Comparison of ENCODE assay signal across 33 cellular contexts in genomic region chr11:58549644-58550043, GRCh38. TPM values are rescaled to one million over a fixed set of nuclear protein-coding genes. Genes with fewer than 3 reads are reported as not detected.
"Had no signal": no experiment of that assay in that cellular context is flagged by ENCODE, and none has a peak within 500 bp of the region (broad histone marks: within the 10 kb centered on the region; RNA-seq: fewer than 3 reads in every experiment).

No MANE protein-coding gene starts in this region.

- ATAC-seq: activated CD8-positive, alpha-beta T cell treated with anti-CD3 and anti-CD28 coated beads, Interleukin-2, amount 10 ng/mL, durations not matched to agents 7 days and 5 days; activated naive CD8-positive, alpha-beta T cell treated with anti-CD3 and anti-CD28 coated beads, Interleukin-2, amount 50 U/mL, for 24 hours; activated T-cell treated with anti-CD3 and anti-CD28 coated beads, Interleukin-2, amount 50 U/mL, for 4 hours; Panc1 had no signal

- H3K27me3 ChIP-seq: MG63 had no signal

- H3K27me3 Mint-ChIP-seq: activated CD4-positive, alpha-beta T cell treated with anti-CD3 and anti-CD28 coated beads, Interleukin-2, amount 10 ng/mL, durations not matched to agents 7 days and 5 days; activated naive CD8-positive, alpha-beta T cell; activated naive CD8-positive, alpha-beta T cell treated with anti-CD3 and anti-CD28 coated beads, Interleukin-2, amount 50 U/mL, for 24 hours; brain; IgD-negative memory B cell had no signal

- H3K27ac Mint-ChIP-seq: activated CD4-positive, alpha-beta T cell treated with anti-CD3 and anti-CD28 coated beads, Interleukin-2, amount 10 ng/mL, durations not matched to agents 7 days and 5 days; activated CD8-positive, alpha-beta T cell treated with anti-CD3 and anti-CD28 coated beads, Interleukin-2, amount 10 ng/mL, durations not matched to agents 7 days and 5 days; activated naive CD4-positive, alpha-beta T cell treated with anti-CD3 and anti-CD28 coated beads for 36 hours; activated naive CD8-positive, alpha-beta T cell; activated naive CD8-positive, alpha-beta T cell treated with anti-CD3 and anti-CD28 coated beads, Interleukin-2, amount 50 U/mL, for 24 hours; brain had no signal

- H3K4me3 Mint-ChIP-seq: activated CD4-positive, alpha-beta T cell treated with anti-CD3 and anti-CD28 coated beads, Interleukin-2, amount 10 ng/mL, durations not matched to agents 7 days and 5 days; activated CD8-positive, alpha-beta T cell treated with anti-CD3 and anti-CD28 coated beads, Interleukin-2, amount 10 ng/mL, durations not matched to agents 7 days and 5 days; activated naive CD4-positive, alpha-beta T cell treated with anti-CD3 and anti-CD28 coated beads for 36 hours; activated naive CD8-positive, alpha-beta T cell; activated naive CD8-positive, alpha-beta T cell treated with anti-CD3 and anti-CD28 coated beads, Interleukin-2, amount 50 U/mL, for 24 hours; activated T-cell treated with anti-CD3 and anti-CD28 coated beads, Interleukin-2, amount 50 U/mL, for 4 hours; activated T-helper 1 cell treated with anti-CD3 and anti-CD28 coated beads, Interleukin-12 subunit alpha, Interleukin-12 subunit beta, Interleukin-2, Interleukin-4 antibody, amounts not matched to agents 30 ng/mL and 10 ng/mL and 1 ng/mL, durations not matched to agents 14 hours and 24 hours and 36 hours; brain; IgD-negative memory B cell had no signal

- H3K4me1 Mint-ChIP-seq: activated CD4-positive, alpha-beta T cell treated with anti-CD3 and anti-CD28 coated beads, Interleukin-2, amount 10 ng/mL, durations not matched to agents 7 days and 5 days; brain had no signal

- H3K9me3 ChIP-seq: MG63 had no signal

- H3K36me3 ChIP-seq: WERI-Rb-1 had no signal

- H3K27ac ChIP-seq: WERI-Rb-1 had no signal

- H3K4me3 ChIP-seq: MG63 had no signal

- H3K9me3 Mint-ChIP-seq: activated CD4-positive, alpha-beta T cell treated with anti-CD3 and anti-CD28 coated beads, Interleukin-2, amount 10 ng/mL, durations not matched to agents 7 days and 5 days; activated naive CD8-positive, alpha-beta T cell treated with anti-CD3 and anti-CD28 coated beads, Interleukin-2, amount 50 U/mL, for 24 hours; activated T-cell treated with anti-CD3 and anti-CD28 coated beads, Interleukin-2, amount 50 U/mL, for 4 hours; activated T-helper 1 cell treated with anti-CD3 and anti-CD28 coated beads, Interleukin-12 subunit alpha, Interleukin-12 subunit beta, Interleukin-2, Interleukin-4 antibody, amounts not matched to agents 30 ng/mL and 10 ng/mL and 1 ng/mL, durations not matched to agents 14 hours and 24 hours and 36 hours; IgD-negative memory B cell had no signal

- DNase-seq: activated CD4-positive, alpha-beta T cell treated with anti-CD3 and anti-CD28 coated beads for 1 hour; activated CD4-positive, alpha-beta T cell treated with anti-CD3 and anti-CD28 coated beads, Interleukin-2, amount 10 ng/mL, durations not matched to agents 7 days and 5 days; activated CD4-positive, alpha-beta T cell treated with anti-CD3 and anti-CD28 coated beads, Interleukin-2, amount 50 U/mL, for 48 hours; activated CD4-positive, CD25-positive, alpha-beta regulatory T cell; activated CD8-positive, alpha-beta T cell treated with anti-CD3 and anti-CD28 coated beads, Interleukin-2, amount 10 ng/mL, durations not matched to agents 7 days and 5 days; activated gamma-delta T cell treated with Interleukin-2 at 50 U/mL for 16 hours; activated naive CD4-positive, alpha-beta T cell treated with anti-CD3 and anti-CD28 coated beads for 36 hours; activated naive CD8-positive, alpha-beta T cell treated with anti-CD3 and anti-CD28 coated beads, Interleukin-2, amount 50 U/mL, for 24 hours; activated T-cell treated with anti-CD3 and anti-CD28 coated beads for 4 hours; activated T-cell treated with anti-CD3 and anti-CD28 coated beads, Interleukin-2, amount 50 U/mL, for 4 hours; anterior cingulate cortex; Karpas-422; KBM-7; MG63; NCI-H1048; NCI-H1105 treated with DMSO at 0.1 percent for 48 hours; NCI-H1436; NCI-H1694; NCI-H1930; NCI-H2081 treated with DMSO at 0.1 percent for 48 hours; NCI-H345; NCI-H524 treated with DMSO at 0.1 percent for 48 hours; RPMI8226; SW 1271; T-helper 1 cell; T1000; WERI-Rb-1 had no signal

RNA-seq across cellular contexts. Expression of gene OR5B21, which starts 41.7 kb away (rescaled TPM):
- total RNA-seq: activated naive CD4-positive, alpha-beta T cell treated with anti-CD3 and anti-CD28 coated beads for 36 hours; activated T-cell treated with anti-CD3 and anti-CD28 coated beads, Interleukin-2, amount 50 U/mL, for 4 hours; activated T-helper 1 cell treated with anti-CD3 and anti-CD28 coated beads, Interleukin-12 subunit alpha, Interleukin-12 subunit beta, Interleukin-2, Interleukin-4 antibody, amounts not matched to agents 30 ng/mL and 10 ng/mL and 1 ng/mL, durations not matched to agents 14 hours and 24 hours and 36 hours; NCI-H460 had no signal
